Comparison of ENCODE assay signal across 1 cellular context in the genomic region with DNA sequence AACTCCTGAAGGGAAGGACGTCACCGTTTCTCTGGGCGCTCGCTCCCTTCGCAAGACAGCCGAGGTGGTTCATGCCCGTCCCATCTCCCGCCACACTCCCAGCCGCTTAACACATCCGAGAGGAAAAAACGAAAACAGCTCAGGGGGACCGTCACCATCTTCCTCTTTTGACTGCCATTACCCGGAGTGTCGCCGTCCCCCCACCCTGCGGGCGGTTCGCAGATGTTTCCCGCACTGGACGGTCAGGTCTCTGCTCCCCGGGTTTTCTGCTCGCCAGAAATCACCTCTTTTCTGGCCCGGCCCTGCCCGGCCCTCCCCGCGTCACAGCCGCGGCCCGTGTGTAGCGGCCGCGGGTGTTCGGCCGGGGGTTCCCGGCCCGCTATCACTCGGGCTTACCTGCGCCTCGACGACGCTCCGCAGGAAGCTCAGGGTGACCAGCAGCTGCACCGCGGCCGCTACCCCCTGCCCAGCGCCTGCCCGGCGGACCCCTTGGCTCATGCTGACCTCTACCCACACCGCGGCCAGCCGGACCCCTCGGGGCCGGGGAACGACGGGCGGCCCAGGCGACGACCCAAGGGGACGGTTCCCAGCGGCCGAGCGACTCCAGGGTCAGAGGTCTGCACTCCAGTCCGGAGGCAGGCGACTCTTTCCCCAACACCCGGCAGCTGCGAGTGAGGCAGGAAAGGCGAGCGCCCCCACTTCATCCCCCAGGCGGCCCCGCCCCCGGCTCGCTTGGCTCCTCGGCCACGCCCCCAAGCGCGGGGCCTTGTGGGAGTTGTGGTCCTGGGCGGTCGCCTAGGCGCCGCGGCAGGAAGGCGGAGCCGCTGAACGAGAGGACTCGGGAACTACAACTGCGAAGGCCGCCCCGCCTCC.
A peak's percentile ranks its signal among the peaks of the same experiment; 100 is the strongest.
TF ChIP-seq lines count a peak whose summit lies in the region.

A gene with protein sequence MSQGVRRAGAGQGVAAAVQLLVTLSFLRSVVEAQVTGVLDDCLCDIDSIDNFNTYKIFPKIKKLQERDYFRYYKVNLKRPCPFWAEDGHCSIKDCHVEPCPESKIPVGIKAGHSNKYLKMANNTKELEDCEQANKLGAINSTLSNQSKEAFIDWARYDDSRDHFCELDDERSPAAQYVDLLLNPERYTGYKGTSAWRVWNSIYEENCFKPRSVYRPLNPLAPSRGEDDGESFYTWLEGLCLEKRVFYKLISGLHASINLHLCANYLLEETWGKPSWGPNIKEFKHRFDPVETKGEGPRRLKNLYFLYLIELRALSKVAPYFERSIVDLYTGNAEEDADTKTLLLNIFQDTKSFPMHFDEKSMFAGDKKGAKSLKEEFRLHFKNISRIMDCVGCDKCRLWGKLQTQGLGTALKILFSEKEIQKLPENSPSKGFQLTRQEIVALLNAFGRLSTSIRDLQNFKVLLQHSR (minus strand): TSS at position 673 of the 873 bp plus-strand sequence. CDS start 175 bp downstream, at position 498.

TF ChIP-seq in HepG2, 621 proteins besides CTCF, POLR2A, EP300 and RAD21 (continued from another document and continues in another):
- TF ChIP-seq, protein P1, sequence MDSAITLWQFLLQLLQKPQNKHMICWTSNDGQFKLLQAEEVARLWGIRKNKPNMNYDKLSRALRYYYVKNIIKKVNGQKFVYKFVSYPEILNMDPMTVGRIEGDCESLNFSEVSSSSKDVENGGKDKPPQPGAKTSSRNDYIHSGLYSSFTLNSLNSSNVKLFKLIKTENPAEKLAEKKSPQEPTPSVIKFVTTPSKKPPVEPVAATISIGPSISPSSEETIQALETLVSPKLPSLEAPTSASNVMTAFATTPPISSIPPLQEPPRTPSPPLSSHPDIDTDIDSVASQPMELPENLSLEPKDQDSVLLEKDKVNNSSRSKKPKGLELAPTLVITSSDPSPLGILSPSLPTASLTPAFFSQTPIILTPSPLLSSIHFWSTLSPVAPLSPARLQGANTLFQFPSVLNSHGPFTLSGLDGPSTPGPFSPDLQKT (CRISPR knock-in tag; IDR thresholded peaks at IDR 0.05; ENCODE audit: borderline replicate concordance), result no peak
- TF ChIP-seq ZFP90 (CRISPR knock-in tag; IDR thresholded peaks at IDR 0.05; ENCODE audit: borderline replicate concordance) (peak; percentile 76; the same call in 1 of the 2 replicates), HDAC1 (CRISPR knock-in tag; IDR thresholded peaks at IDR 0.05) (peak; percentile 55), FOXM1 (CRISPR knock-in tag; IDR thresholded peaks at IDR 0.05) (no peak), ZNF713 (CRISPR knock-in tag; IDR thresholded peaks at IDR 0.05) (no peak), PHF8 (CRISPR knock-in tag; IDR thresholded peaks at IDR 0.05) (peak; percentile 80), MAFG (CRISPR knock-in tag; IDR thresholded peaks at IDR 0.05) (no peak), ZMYM4 (CRISPR knock-in tag; IDR thresholded peaks at IDR 0.05) (no peak; the same call in 1 of the 2 replicates), POGZ (CRISPR knock-in tag; IDR thresholded peaks at IDR 0.05) (0 out of 2 replicates have a peak, but pooled peaks have one; percentile 45), ZNF678 (CRISPR knock-in tag; IDR thresholded peaks at IDR 0.05) (no peak), ZNF598 (CRISPR knock-in tag; IDR thresholded peaks at IDR 0.05; ENCODE audit: borderline replicate concordance) (no peak; the same call in 1 of the 2 replicates), ZC3H13 (CRISPR knock-in tag; IDR thresholded peaks at IDR 0.05) (0 out of 2 replicates have a peak, but pooled peaks have one; percentile 32), RCOR2 (CRISPR knock-in tag; IDR thresholded peaks at IDR 0.05) (no peak), SP4 (CRISPR knock-in tag; IDR thresholded peaks at IDR 0.05) (peak; percentile 90), FOXA3 (CRISPR knock-in tag; IDR thresholded peaks at IDR 0.05) (no peak; the same call in 1 of the 2 replicates), MIER3 (CRISPR knock-in tag; IDR thresholded peaks at IDR 0.05; ENCODE audit: borderline replicate concordance) (peak; percentile 27; the same call in 1 of the 2 replicates), NFRKB (IDR thresholded peaks at IDR 0.05) (no peak), PCBP1 (IDR thresholded peaks at IDR 0.05; ENCODE audit: borderline replicate concordance, low read depth, low read length) (no peak), SRSF9 (IDR thresholded peaks at IDR 0.05; ENCODE audit: borderline replicate concordance, insufficient read depth, low read depth, low read length, poor library complexity, severe bottlenecking) (no peak), SKI (IDR thresholded peaks at IDR 0.05; ENCODE audit: partially characterized antibody) (peak; percentile 28), NFKB2 (CRISPR knock-in tag; IDR thresholded peaks at IDR 0.05; ENCODE audit: borderline replicate concordance) (peak; percentile 24; the same call in 1 of the 2 replicates), ZNF746 (CRISPR knock-in tag; IDR thresholded peaks at IDR 0.05) (no peak), BRD4 (CRISPR knock-in tag; IDR thresholded peaks at IDR 0.05) (no peak; the same call in none of the 2 replicates), PHF21A (CRISPR knock-in tag; IDR thresholded peaks at IDR 0.05) (peak; percentile 40; the same call in 1 of the 2 replicates), ZFY (CRISPR knock-in tag; IDR thresholded peaks at IDR 0.05) (peak; percentile 65), KMT2A (CRISPR knock-in tag; IDR thresholded peaks at IDR 0.05) (no peak), KAT7 (CRISPR knock-in tag; IDR thresholded peaks at IDR 0.05; ENCODE audit: borderline replicate concordance) (no peak), RORA (CRISPR knock-in tag; IDR thresholded peaks at IDR 0.05) (no peak), HMG20A (CRISPR knock-in tag; IDR thresholded peaks at IDR 0.05; ENCODE audit: borderline replicate concordance) (no peak)
- TF ChIP-seq, protein P2, sequence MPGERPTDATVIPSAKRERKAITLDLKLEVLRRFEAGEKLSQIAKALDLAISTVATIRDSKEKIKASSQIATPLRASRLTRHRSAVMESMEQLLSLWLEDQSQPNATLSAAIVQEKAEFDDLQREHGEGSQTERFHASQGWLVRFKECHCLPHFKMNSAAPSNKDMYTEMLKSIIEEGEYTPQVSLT (CRISPR knock-in tag; IDR thresholded peaks at IDR 0.05; ENCODE audit: borderline replicate concordance, low read depth), result no peak
- TF ChIP-seq, protein P3, sequence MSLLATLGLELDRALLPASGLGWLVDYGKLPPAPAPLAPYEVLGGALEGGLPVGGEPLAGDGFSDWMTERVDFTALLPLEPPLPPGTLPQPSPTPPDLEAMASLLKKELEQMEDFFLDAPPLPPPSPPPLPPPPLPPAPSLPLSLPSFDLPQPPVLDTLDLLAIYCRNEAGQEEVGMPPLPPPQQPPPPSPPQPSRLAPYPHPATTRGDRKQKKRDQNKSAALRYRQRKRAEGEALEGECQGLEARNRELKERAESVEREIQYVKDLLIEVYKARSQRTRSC (CRISPR knock-in tag; IDR thresholded peaks at IDR 0.05; ENCODE audit: low read depth), result no peak
- TF ChIP-seq, protein P4, sequence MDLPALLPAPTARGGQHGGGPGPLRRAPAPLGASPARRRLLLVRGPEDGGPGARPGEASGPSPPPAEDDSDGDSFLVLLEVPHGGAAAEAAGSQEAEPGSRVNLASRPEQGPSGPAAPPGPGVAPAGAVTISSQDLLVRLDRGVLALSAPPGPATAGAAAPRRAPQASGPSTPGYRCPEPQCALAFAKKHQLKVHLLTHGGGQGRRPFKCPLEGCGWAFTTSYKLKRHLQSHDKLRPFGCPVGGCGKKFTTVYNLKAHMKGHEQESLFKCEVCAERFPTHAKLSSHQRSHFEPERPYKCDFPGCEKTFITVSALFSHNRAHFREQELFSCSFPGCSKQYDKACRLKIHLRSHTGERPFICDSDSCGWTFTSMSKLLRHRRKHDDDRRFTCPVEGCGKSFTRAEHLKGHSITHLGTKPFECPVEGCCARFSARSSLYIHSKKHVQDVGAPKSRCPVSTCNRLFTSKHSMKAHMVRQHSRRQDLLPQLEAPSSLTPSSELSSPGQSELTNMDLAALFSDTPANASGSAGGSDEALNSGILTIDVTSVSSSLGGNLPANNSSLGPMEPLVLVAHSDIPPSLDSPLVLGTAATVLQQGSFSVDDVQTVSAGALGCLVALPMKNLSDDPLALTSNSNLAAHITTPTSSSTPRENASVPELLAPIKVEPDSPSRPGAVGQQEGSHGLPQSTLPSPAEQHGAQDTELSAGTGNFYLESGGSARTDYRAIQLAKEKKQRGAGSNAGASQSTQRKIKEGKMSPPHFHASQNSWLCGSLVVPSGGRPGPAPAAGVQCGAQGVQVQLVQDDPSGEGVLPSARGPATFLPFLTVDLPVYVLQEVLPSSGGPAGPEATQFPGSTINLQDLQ (CRISPR knock-in tag; IDR thresholded peaks at IDR 0.05), result no peak
- TF ChIP-seq, protein P5, sequence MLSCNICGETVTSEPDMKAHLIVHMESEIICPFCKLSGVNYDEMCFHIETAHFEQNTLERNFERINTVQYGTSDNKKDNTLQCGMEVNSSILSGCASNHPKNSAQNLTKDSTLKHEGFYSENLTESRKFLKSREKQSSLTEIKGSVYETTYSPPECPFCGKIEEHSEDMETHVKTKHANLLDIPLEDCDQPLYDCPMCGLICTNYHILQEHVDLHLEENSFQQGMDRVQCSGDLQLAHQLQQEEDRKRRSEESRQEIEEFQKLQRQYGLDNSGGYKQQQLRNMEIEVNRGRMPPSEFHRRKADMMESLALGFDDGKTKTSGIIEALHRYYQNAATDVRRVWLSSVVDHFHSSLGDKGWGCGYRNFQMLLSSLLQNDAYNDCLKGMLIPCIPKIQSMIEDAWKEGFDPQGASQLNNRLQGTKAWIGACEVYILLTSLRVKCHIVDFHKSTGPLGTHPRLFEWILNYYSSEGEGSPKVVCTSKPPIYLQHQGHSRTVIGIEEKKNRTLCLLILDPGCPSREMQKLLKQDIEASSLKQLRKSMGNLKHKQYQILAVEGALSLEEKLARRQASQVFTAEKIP (CRISPR knock-in tag; IDR thresholded peaks at IDR 0.05; ENCODE audit: borderline replicate concordance), result no peak
- TF ChIP-seq, protein P6, sequence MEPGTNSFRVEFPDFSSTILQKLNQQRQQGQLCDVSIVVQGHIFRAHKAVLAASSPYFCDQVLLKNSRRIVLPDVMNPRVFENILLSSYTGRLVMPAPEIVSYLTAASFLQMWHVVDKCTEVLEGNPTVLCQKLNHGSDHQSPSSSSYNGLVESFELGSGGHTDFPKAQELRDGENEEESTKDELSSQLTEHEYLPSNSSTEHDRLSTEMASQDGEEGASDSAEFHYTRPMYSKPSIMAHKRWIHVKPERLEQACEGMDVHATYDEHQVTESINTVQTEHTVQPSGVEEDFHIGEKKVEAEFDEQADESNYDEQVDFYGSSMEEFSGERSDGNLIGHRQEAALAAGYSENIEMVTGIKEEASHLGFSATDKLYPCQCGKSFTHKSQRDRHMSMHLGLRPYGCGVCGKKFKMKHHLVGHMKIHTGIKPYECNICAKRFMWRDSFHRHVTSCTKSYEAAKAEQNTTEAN (CRISPR knock-in tag; conservative IDR thresholded peaks at IDR 0.05), result peak; percentile 29; the same call in 1 of the 2 replicates
- TF ChIP-seq, protein P7, sequence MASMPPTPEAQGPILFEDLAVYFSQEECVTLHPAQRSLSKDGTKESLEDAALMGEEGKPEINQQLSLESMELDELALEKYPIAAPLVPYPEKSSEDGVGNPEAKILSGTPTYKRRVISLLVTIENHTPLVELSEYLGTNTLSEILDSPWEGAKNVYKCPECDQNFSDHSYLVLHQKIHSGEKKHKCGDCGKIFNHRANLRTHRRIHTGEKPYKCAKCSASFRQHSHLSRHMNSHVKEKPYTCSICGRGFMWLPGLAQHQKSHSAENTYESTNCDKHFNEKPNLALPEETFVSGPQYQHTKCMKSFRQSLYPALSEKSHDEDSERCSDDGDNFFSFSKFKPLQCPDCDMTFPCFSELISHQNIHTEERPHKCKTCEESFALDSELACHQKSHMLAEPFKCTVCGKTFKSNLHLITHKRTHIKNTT (CRISPR knock-in tag; IDR thresholded peaks at IDR 0.05), result no peak
- TF ChIP-seq, protein P8, sequence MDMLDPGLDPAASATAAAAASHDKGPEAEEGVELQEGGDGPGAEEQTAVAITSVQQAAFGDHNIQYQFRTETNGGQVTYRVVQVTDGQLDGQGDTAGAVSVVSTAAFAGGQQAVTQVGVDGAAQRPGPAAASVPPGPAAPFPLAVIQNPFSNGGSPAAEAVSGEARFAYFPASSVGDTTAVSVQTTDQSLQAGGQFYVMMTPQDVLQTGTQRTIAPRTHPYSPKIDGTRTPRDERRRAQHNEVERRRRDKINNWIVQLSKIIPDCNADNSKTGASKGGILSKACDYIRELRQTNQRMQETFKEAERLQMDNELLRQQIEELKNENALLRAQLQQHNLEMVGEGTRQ (IDR thresholded peaks at IDR 0.05; ENCODE audit: low read depth, low read length), result no peak
- TF ChIP-seq, protein P8 (CRISPR knock-in tag; IDR thresholded peaks at IDR 0.05; ENCODE audit: borderline replicate concordance), result no peak
- TF ChIP-seq, protein P9, sequence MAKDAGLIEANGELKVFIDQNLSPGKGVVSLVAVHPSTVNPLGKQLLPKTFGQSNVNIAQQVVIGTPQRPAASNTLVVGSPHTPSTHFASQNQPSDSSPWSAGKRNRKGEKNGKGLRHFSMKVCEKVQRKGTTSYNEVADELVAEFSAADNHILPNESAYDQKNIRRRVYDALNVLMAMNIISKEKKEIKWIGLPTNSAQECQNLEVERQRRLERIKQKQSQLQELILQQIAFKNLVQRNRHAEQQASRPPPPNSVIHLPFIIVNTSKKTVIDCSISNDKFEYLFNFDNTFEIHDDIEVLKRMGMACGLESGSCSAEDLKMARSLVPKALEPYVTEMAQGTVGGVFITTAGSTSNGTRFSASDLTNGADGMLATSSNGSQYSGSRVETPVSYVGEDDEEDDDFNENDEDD (CRISPR knock-in tag; IDR thresholded peaks at IDR 0.05; ENCODE audit: borderline replicate concordance), result no peak; the same call in 1 of the 2 replicates
- TF ChIP-seq, protein P10, sequence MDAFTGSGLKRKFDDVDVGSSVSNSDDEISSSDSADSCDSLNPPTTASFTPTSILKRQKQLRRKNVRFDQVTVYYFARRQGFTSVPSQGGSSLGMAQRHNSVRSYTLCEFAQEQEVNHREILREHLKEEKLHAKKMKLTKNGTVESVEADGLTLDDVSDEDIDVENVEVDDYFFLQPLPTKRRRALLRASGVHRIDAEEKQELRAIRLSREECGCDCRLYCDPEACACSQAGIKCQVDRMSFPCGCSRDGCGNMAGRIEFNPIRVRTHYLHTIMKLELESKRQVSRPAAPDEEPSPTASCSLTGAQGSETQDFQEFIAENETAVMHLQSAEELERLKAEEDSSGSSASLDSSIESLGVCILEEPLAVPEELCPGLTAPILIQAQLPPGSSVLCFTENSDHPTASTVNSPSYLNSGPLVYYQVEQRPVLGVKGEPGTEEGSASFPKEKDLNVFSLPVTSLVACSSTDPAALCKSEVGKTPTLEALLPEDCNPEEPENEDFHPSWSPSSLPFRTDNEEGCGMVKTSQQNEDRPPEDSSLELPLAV (CRISPR knock-in tag; conservative IDR thresholded peaks at IDR 0.05; ENCODE audit: low read depth), result no peak
